In genomic region chr2:214019229-214019972, GRCh38 we compare ENCODE assay signal across 9 cellular contexts.
DNase-seq lines count a peak whose midpoint lies in the region; ATAC-seq lines count a peak whose summit lies in the region.
"Had no signal": no experiment of that assay in that cellular context is flagged by ENCODE, and none has a peak within 500 bp of the region (broad histone marks: within the 10 kb centered on the region; RNA-seq: fewer than 3 reads in every experiment).

No MANE protein-coding gene starts in this region.

- peak; percentile 44 for ATAC-seq in HG03520 (IDR thresholded peaks at IDR 0.05; ENCODE audit: unreplicated experiment)
- ATAC-seq in GM18517 (IDR thresholded peaks at IDR 0.05; ENCODE audit: unreplicated experiment) = no peak
- no peak for ATAC-seq in GM19452 (IDR thresholded peaks at IDR 0.05; ENCODE audit: unreplicated experiment)

- peak; percentile 96 for DNase-seq in AG08395 (ENCODE audit: low spot score)
- DNase-seq in brain pericyte (ENCODE audit: low read depth, low spot score) = peak; percentile 46
- DNase-seq in kidney glomerular epithelial cell (lab: John Stamatoyannopoulos, UW) = peak; percentile 69
- no peak for DNase-seq in NCI-H748 (lab: John Stamatoyannopoulos, UW; ENCODE audit: unreplicated experiment)
- no peak for DNase-seq in NCI-H446 (lab: John Stamatoyannopoulos, UW)
- DNase-seq: DMS 273 treated with DMSO at 0.1 percent for 48 hours had no signal

Comparison
In these comparisons a context has a peak if more than half of its experiments do, and no peak if none do; other contexts are left out.
1. DNase-seq: peak in AG08395 (single experiment), brain pericyte (single experiment) and kidney glomerular epithelial cell (single experiment); none in NCI-H748 (single experiment) and NCI-H446 (0 of 2).